ENCODE assay signal across 15 cellular contexts in the genomic region with DNA sequence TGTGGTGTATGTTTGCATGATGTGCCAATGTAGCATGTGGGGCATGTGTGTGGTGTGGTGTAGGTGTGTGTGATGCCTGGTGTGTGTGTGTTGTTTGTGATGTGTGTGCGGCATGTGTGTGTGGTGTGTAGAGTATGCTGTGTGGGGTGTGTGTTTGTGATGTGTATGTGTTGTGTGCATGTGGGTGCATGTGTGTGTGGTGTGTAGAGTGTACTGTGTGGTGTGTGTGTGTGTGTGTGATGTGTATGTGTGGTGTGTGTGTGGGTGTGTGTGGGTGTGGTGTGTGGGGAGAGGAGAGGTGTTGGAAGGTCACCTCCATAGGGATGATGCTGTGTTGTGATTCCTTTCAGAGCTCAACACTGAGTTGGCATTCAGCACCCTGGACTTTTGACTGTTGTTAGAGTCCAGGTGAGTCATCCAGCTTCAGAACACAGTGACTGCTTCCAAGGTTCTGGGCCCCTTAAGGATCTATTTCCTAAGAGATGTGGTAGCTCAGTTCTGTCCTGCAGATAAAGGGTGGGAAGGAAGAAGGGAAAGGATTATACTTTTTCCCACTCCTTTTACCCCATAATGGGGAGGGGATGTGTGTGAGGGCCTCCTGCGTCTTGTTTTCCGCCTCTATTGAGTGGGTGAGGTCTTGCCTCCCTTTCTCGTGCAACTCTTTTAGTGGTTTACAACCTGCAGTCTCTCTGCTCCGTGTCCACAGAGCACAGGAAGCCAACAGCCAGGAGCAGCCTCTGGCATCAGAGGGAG. TPM values are rescaled to one million over a fixed set of nuclear protein-coding genes. Genes with fewer than 3 reads are reported as not detected.
DNase-seq lines count a peak whose midpoint lies in the region; ATAC-seq, FAIRE-seq and TF ChIP-seq lines count a peak whose summit lies in the region.
"Had no signal": no experiment of that assay in that cellular context is flagged by ENCODE, and none has a peak within 500 bp of the region (broad histone marks: within the 10 kb centered on the region; RNA-seq: fewer than 3 reads in every experiment).

No MANE protein-coding gene starts in this region.

- DNase-seq in A549 (ENCODE audit: low read depth in 1 of 2, low spot score in 1 of 2) (peak; percentile 28 to 68), H54 (ENCODE audit: insufficient read length, low spot score) (peak; percentile 18), left lung (no peak), NOMO-1 treated with DMSO at 0.1 percent for 48 hours (lab: John Stamatoyannopoulos, UW; ENCODE audit: unreplicated experiment) (no peak), NCI-H345 (lab: John Stamatoyannopoulos, UW) (no peak), GM10266 (ENCODE audit: extremely low spot score) (no peak)
- DNase-seq in stimulated activated naive CD8-positive, alpha-beta T cell treated with anti-CD3 and anti-CD28 coated beads, Interleukin-15, Interleukin-2, amounts not matched to agents 100 U/mL and 50 U/mL, for 24 hours = no peak
- DNase-seq: activated CD8-positive, alpha-beta memory T cell treated with anti-CD3 and anti-CD28 coated beads, Interleukin-2, amount 50 U/mL, for 48 hours; kidney; NCI-H1105 treated with DMSO at 0.1 percent for 48 hours; stimulated activated CD4-positive, alpha-beta T cell treated with anti-CD3 and anti-CD28 coated beads, Interleukin-2, amount 100 ng/mL, for 24 hours had no signal

- intact Hi-C loops in left lung (cut with DNase I) = no loop called here

- ATAC-seq in A549 (peak; percentile 83 to 87), left lung (peak; percentile 58)
- ATAC-seq in activated T-helper 17 cell treated with anti-CD3 and anti-CD28 coated beads, Interleukin-2, amount 50 U/mL, for 72 hours (replicated peaks) = peak; percentile 26
- no peak for ATAC-seq in stimulated activated naive CD8-positive, alpha-beta T cell treated with anti-CD3 and anti-CD28 coated beads, Interleukin-15, Interleukin-2, amounts not matched to agents 100 U/mL and 50 U/mL, for 24 hours

- H3K4me3 ChIP-seq in A549 (no peak overlapping the region), left lung (no peak overlapping the region)
- H3K4me3 ChIP-seq: neural progenitor cell had no signal

- H3K27me3 ChIP-seq in left lung = no peaks in the 10 kb centered on the region
- H3K27me3 ChIP-seq: neural progenitor cell had no signal

- H3K4me1 ChIP-seq in A549 = peaks cover 22% of the 10 kb centered on the region
- H3K4me1 ChIP-seq in left lung = peaks cover 0 to 22% of the 10 kb centered on the region in 2 donors

- no peaks in the 10 kb centered on the region for H3K9me3 Mint-ChIP-seq in activated T-helper 17 cell treated with anti-CD3 and anti-CD28 coated beads, Interleukin-2, amount 50 U/mL, for 72 hours
- H3K9me3 Mint-ChIP-seq: neural progenitor cell; T-helper 2 cell treated with Interferon-gamma antibody and Interleukin-4, amounts not matched to agents 5 μg/mL and 100 μg/mL, for 36 hours had no signal

- H3K4me1 Mint-ChIP-seq in activated T-helper 17 cell treated with anti-CD3 and anti-CD28 coated beads, Interleukin-2, amount 50 U/mL, for 72 hours = no peaks in the 10 kb centered on the region

- TF ChIP-seq RAD21 in A549 (conservative IDR thresholded peaks at IDR 0.05 in 1 of 2, IDR thresholded peaks at IDR 0.05 in 1 of 2) = no peak

- POLR2A ChIA-PET in A549 (lab: Yijun Ruan, JAX) = interaction anchor here (0.7 to 1.4 kb wide), 2 partner anchors 56 to 78 kb away, joined by 3 to 4 read pairs; no protein-coding TSS in a partner anchor

- H3K36me3 Mint-ChIP-seq in activated T-helper 17 cell treated with anti-CD3 and anti-CD28 coated beads, Interleukin-2, amount 50 U/mL, for 72 hours (ENCODE audit: low read depth) = no peaks in the 10 kb centered on the region
- H3K36me3 Mint-ChIP-seq: neural progenitor cell had no signal

- WGBS in A549 (ENCODE audit: missing lambda C conversion rate) = 53% methylated on average over 5 of the region's 5 CpGs

- FAIRE-seq in A549 (lab: Jason Lieb, UNC) (no peak), H54 (lab: Jason Lieb, UNC) (no peak)
- FAIRE-seq: kidney had no signal

- H3K9me3 ChIP-seq in A549 (no peaks in the 10 kb centered on the region), left lung (no peaks in the 10 kb centered on the region)

- TF ChIP-seq POLR2A in A549 (IDR thresholded peaks at IDR 0.05; ENCODE audit: low read length) (no peak; the same call in 1 of the 2 replicates), H54 (IDR thresholded peaks at IDR 0.05; ENCODE audit: low read depth, low read length) (no peak)

- no peaks in the 10 kb centered on the region for H3K36me3 ChIP-seq in left lung
- H3K36me3 ChIP-seq: neural progenitor cell had no signal

- H3K27me3 Mint-ChIP-seq in activated T-helper 17 cell treated with anti-CD3 and anti-CD28 coated beads, Interleukin-2, amount 50 U/mL, for 72 hours = no peaks in the 10 kb centered on the region

- no peak overlapping the region for H3K27ac Mint-ChIP-seq in activated T-helper 17 cell treated with anti-CD3 and anti-CD28 coated beads, Interleukin-2, amount 50 U/mL, for 72 hours
- H3K27ac Mint-ChIP-seq: neural progenitor cell; T-helper 2 cell treated with Interferon-gamma antibody and Interleukin-4, amounts not matched to agents 5 μg/mL and 100 μg/mL, for 36 hours had no signal

- peak overlapping the region; percentile 50 to 57; a peak in 4 of 6 replicates for H3K27ac ChIP-seq in A549
- no peak overlapping the region for H3K27ac ChIP-seq in left lung
- H3K27ac ChIP-seq: epithelial cell of prostate, neural progenitor cell had no signal

- H3K4me2 ChIP-seq in A549 = peak overlapping the region; percentile 66
- H3K4me2 ChIP-seq: neural progenitor cell had no signal

- CTCF ChIA-PET in A549 (lab: Yijun Ruan, JAX) = interaction anchor here (0.7 to 1.0 kb wide), 3 partner anchors 14 to 442 kb away, joined by 3 read pairs; no protein-coding TSS in a partner anchor

- no peak for TF ChIP-seq CTCF in A549 (IDR thresholded peaks at IDR 0.05)
- TF ChIP-seq CTCF in left lung (IDR thresholded peaks at IDR 0.05) = no peak
- TF ChIP-seq CTCF in GM10266 (IDR thresholded peaks at IDR 0.05; ENCODE audit: control insufficient read depth, insufficient read depth, low read depth, missing control alignments) = no peak

- no peak for TF ChIP-seq EP300 in A549 (IDR thresholded peaks at IDR 0.05)

- H3K4me3 Mint-ChIP-seq in activated T-helper 17 cell treated with anti-CD3 and anti-CD28 coated beads, Interleukin-2, amount 50 U/mL, for 72 hours = no peak overlapping the region
- H3K4me3 Mint-ChIP-seq: neural progenitor cell; T-helper 2 cell treated with Interferon-gamma antibody and Interleukin-4, amounts not matched to agents 5 μg/mL and 100 μg/mL, for 36 hours had no signal

TF ChIP-seq in A549, 52 proteins besides CTCF, POLR2A, EP300 and RAD21 (continues in another document):
- TF ChIP-seq KDM5A (IDR thresholded peaks at IDR 0.05) = no peak
- no peak for TF ChIP-seq GATA3 (IDR thresholded peaks at IDR 0.05; ENCODE audit: borderline replicate concordance)
- TF ChIP-seq CBX2 (IDR thresholded peaks at IDR 0.05; ENCODE audit: borderline replicate concordance, low read depth) = no peak
- TF ChIP-seq KDM1A (IDR thresholded peaks at IDR 0.05; ENCODE audit: low read depth) = no peak
- TF ChIP-seq FOSL2 (IDR thresholded peaks at IDR 0.05) = 0 out of 2 replicates have a peak, but pooled peaks have one; percentile 32
- peak; percentile 69 for TF ChIP-seq FOSL2 (CRISPR knock-in tag; IDR thresholded peaks at IDR 0.05)
- no peak for TF ChIP-seq MAZ (IDR thresholded peaks at IDR 0.05; ENCODE audit: borderline replicate concordance, low read depth, low read length)
- no peak for TF ChIP-seq ZSCAN20 (CRISPR knock-in tag; IDR thresholded peaks at IDR 0.05)
- TF ChIP-seq, protein P1, sequence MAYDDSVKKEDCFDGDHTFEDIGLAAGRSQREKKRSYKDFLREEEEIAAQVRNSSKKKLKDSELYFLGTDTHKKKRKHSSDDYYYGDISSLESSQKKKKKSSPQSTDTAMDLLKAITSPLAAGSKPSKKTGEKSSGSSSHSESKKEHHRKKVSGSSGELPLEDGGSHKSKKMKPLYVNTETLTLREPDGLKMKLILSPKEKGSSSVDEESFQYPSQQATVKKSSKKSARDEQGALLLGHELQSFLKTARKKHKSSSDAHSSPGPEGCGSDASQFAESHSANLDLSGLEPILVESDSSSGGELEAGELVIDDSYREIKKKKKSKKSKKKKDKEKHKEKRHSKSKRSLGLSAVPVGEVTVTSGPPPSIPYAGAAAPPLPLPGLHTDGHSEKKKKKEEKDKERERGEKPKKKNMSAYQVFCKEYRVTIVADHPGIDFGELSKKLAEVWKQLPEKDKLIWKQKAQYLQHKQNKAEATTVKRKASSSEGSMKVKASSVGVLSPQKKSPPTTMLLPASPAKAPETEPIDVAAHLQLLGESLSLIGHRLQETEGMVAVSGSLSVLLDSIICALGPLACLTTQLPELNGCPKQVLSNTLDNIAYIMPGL (CRISPR knock-in tag; IDR thresholded peaks at IDR 0.05; ENCODE audit: borderline replicate concordance) = no peak

RNA-seq across cellular contexts. Expression of a gene that starts 47.6 kb away (rescaled TPM):
- 11.5 and 12.8 TPM in 2 replicates for polyA plus RNA-seq in A549 (2011; rRNA removed)
- polyA plus RNA-seq in A549 (2012; cell fraction: cytosol; rRNA removed) = 4.7 and 6.6 TPM in 2 replicates
- polyA plus RNA-seq in A549 (2012; cell fraction: nucleus; rRNA removed) = 2.9 and 3.3 TPM in 2 replicates
- 9.7 to 14.7 TPM (median 10.2 TPM) in 3 replicates for polyA plus RNA-seq in A549 (2017; fragmentation: RNase III; extraction: RNeasy Plus Mini Kit Qiagen cat#74134 plus additional on column Dnase treatment)
- polyA minus RNA-seq in A549 (2011; rRNA and poly(A)+ RNA removed) = 8.7 and 9.0 TPM in 2 replicates
- 1 to 10 TPM; 1.4 to 2.1 TPM for total RNA-seq in activated T-helper 17 cell treated with anti-CD3 and anti-CD28 coated beads, Interleukin-2, amount 50 U/mL, for 72 hours
- total RNA-seq in left lung = 10 to 100 TPM; 18.1 to 18.7 TPM

Comparison
In these comparisons a context has a peak if more than half of its experiments do, and no peak if none do; other contexts are left out.
1. DNase-seq: peak in A549 (2 of 2) and H54 (single experiment); none in left lung (0 of 2), NOMO-1 treated with DMSO at 0.1 percent for 48 hours (single experiment), stimulated activated naive CD8-positive, alpha-beta T cell treated with anti-CD3 and anti-CD28 coated beads, Interleukin-15, Interleukin-2, amounts not matched to agents 100 U/mL and 50 U/mL, for 24 hours (single experiment), NCI-H345 (single experiment) and GM10266 (single experiment).
2. H3K27ac ChIP-seq: peak in A549 (2 of 2); none in left lung (0 of 2).
3. RNA of a gene that starts 47.6 kb away (total RNA-seq): 18.1 to 18.7 TPM in left lung; 1.4 to 2.1 TPM in activated T-helper 17 cell treated with anti-CD3 and anti-CD28 coated beads, Interleukin-2, amount 50 U/mL, for 72 hours; every median in the first group is over 4 times any median in the second.